ENCODE assay signal across 8 cellular contexts in genomic region chr6:160930547-160931377, GRCh38.
DNase-seq lines count a peak whose midpoint lies in the region; ATAC-seq, FAIRE-seq and TF ChIP-seq lines count a peak whose summit lies in the region.

No MANE protein-coding gene starts in this region.

- no peaks in the 10 kb centered on the region for H3K4me1 ChIP-seq in colonic mucosa

- no peak overlapping the region for H3K27ac ChIP-seq in colonic mucosa

- DNase-seq in GM12892 (ENCODE audit: insufficient read length) = peak; percentile 61
- peak; percentile 2 for DNase-seq in NCI-H1694 (lab: John Stamatoyannopoulos, UW)
- DNase-seq in activated CD4-positive, alpha-beta T cell treated with anti-CD3 and anti-CD28 coated beads for 4 hours = peak; percentile 37 to 57
- peak; percentile 75 for DNase-seq in colonic mucosa
- DNase-seq in left lobe of liver (ENCODE audit: low spot score) = peak; percentile 71
- DNase-seq in stimulated activated CD4-positive, alpha-beta T cell treated with anti-CD3 and anti-CD28 coated beads, Interleukin-1b, Interleukin-23, amount 100 ng/mL, for 24 hours (ENCODE audit: low read depth in 4 of 4, low spot score in 1 of 4) = peak; percentile 24 to 48 (median 31)

- TF ChIP-seq CTCF in colonic mucosa (IDR thresholded peaks at IDR 0.05) = peak; percentile 75

- peak; percentile 50 for FAIRE-seq in GM12892 (lab: Jason Lieb, UNC)

- TF ChIP-seq POLR2A in GM12892 (IDR thresholded peaks at IDR 0.05; ENCODE audit: low read depth, low read length) = no peak

- no peaks in the 10 kb centered on the region for H3K27me3 ChIP-seq in colonic mucosa

- H3K4me3 ChIP-seq in colonic mucosa = peak overlapping the region; percentile 21

- ATAC-seq in HG02759 (IDR thresholded peaks at IDR 0.05; ENCODE audit: unreplicated experiment) (peak; percentile 86), left lobe of liver (peak; percentile 99), HG03280 (IDR thresholded peaks at IDR 0.05; ENCODE audit: unreplicated experiment) (no peak)

- H3K36me3 ChIP-seq in colonic mucosa = no peaks in the 10 kb centered on the region

- no peak overlapping the region for H3K9ac ChIP-seq in colonic mucosa (ENCODE audit: low read depth in 2 of 2, low read length in 2 of 2)

- intact Hi-C loops in colonic mucosa (cut with DNase I) = loop anchor here (2.0 kb wide), 1 partner anchor 442 kb away; no protein-coding TSS in a partner anchor

- H3K9me3 ChIP-seq in colonic mucosa = no peaks in the 10 kb centered on the region

Comparison
In these comparisons a context has a peak if more than half of its experiments do, and no peak if none do; other contexts are left out.
1. DNase-seq: peak in every context shown above with its lines; median percentile 75 in colonic mucosa; 71 in left lobe of liver; 61 in GM12892; 47 in activated CD4-positive, alpha-beta T cell treated with anti-CD3 and anti-CD28 coated beads for 4 hours; 31 in stimulated activated CD4-positive, alpha-beta T cell treated with anti-CD3 and anti-CD28 coated beads, Interleukin-1b, Interleukin-23, amount 100 ng/mL, for 24 hours; 2 in NCI-H1694.